ENCODE assay signal across 1 cellular context in genomic region chr6:43053545-43054205, GRCh38.
A peak's percentile ranks its signal among the peaks of the same experiment; 100 is the strongest.
TF ChIP-seq lines count a peak whose summit lies in the region.

Gene CUL7, minus strand, starts transcription at chr6:43053851. Its CDS starts 1,063 bp downstream, at chr6:43052788.

TF ChIP-seq in GM12878, 131 proteins besides CTCF, POLR2A, EP300 and RAD21 (continued from another document):
- TF ChIP-seq ZNF384 (IDR thresholded peaks at IDR 0.05; ENCODE audit: borderline replicate concordance, low read depth, low read length) (no peak), MEF2A (IDR thresholded peaks at IDR 0.05; ENCODE audit: insufficient read depth, low read depth, low read length) (no peak), HDAC2 (IDR thresholded peaks at IDR 0.05) (no peak), ZNF207 (IDR thresholded peaks at IDR 0.05; ENCODE audit: borderline replicate concordance) (no peak), BACH1 (IDR thresholded peaks at IDR 0.05; ENCODE audit: borderline replicate concordance) (peak; percentile 94), POU2F2 (IDR thresholded peaks at IDR 0.05; ENCODE audit: borderline replicate concordance, low read depth, low read length) (peak; percentile 72; the same call in 1 of the 3 replicates), NRF1 (conservative IDR thresholded peaks at IDR 0.05; ENCODE audit: low read depth, low read length) (no peak; the same call in 1 of the 2 replicates), FOXM1 (IDR thresholded peaks at IDR 0.05; ENCODE audit: low read depth, low read length) (0 out of 2 replicates have a peak, but pooled peaks have one; percentile 50), PAX5 (IDR thresholded peaks at IDR 0.05; ENCODE audit: borderline replicate concordance, low read depth, low read length) (peak; percentile 62; the same call in 1 of the 2 replicates), EED (IDR thresholded peaks at IDR 0.05; ENCODE audit: low read depth) (peak; percentile 79), IKZF1 (conservative IDR thresholded peaks at IDR 0.05) (peak; percentile 93), ZNF217 (IDR thresholded peaks at IDR 0.05) (no peak), SPI1 (IDR thresholded peaks at IDR 0.05; ENCODE audit: borderline replicate concordance, insufficient read depth, low read depth, low read length) (peak; percentile 69), HDAC6 (IDR thresholded peaks at IDR 0.05; ENCODE audit: unreplicated experiment) (no peak), JUNB (IDR thresholded peaks at IDR 0.05) (no peak)
